ENCODE assay signal across 28 cellular contexts in genomic region chr2:134999536-134999935, GRCh38. TPM values are rescaled to one million over a fixed set of nuclear protein-coding genes. Genes with fewer than 3 reads are reported as not detected.
"Had no signal": no experiment of that assay in that cellular context is flagged by ENCODE, and none has a peak within 500 bp of the region (broad histone marks: within the 10 kb centered on the region; RNA-seq: fewer than 3 reads in every experiment).

No MANE protein-coding gene starts in this region.

- H3K36me3 ChIP-seq: left ventricle myocardium inferior, tibial artery had no signal

- H3K27ac ChIP-seq: body of pancreas, foreskin keratinocyte, left ventricle myocardium inferior, tibial artery, VCaP had no signal

- DNase-seq: activated CD4-positive, alpha-beta memory T cell treated with anti-CD3 and anti-CD28 coated beads, Interleukin-2, amount 10 ng/mL, durations not matched to agents 7 days and 5 days; activated CD4-positive, alpha-beta T cell treated with anti-CD3 and anti-CD28 coated beads, Interleukin-2, amount 10 ng/mL, durations not matched to agents 24 days and 14 days; activated effector memory CD4-positive, alpha-beta T cell treated with anti-CD3 and anti-CD28 coated beads, Interleukin-2, amount 50 U/mL, for 16 hours; activated naive CD4-positive, alpha-beta T cell treated with anti-CD3 and anti-CD28 coated beads, Interleukin-2, amount 50 U/mL, for 16 hours; activated naive CD8-positive, alpha-beta T cell treated with anti-CD3 and anti-CD28 coated beads, Interleukin-2, amount 50 U/mL, for 24 hours; body of pancreas; effector CD4-positive, alpha-beta T cell; foreskin keratinocyte; kidney; left ventricle myocardium inferior; natural killer cell; small intestine; stimulated activated CD4-positive, alpha-beta T cell treated with anti-CD3 and anti-CD28 coated beads, Interleukin-2, amount 100 ng/mL, for 24 hours; stimulated activated naive CD8-positive, alpha-beta T cell treated with anti-CD3 and anti-CD28 coated beads, Interleukin-15, amount 100 ng/mL, for 72 hours; tibial artery had no signal

- ATAC-seq: activated CD4-positive, CD25-positive, alpha-beta regulatory T cell treated with anti-CD3 and anti-CD28 coated beads, Interleukin-2, amount 50 U/mL, for 24 hours; activated naive CD8-positive, alpha-beta T cell treated with anti-CD3 and anti-CD28 coated beads, Interleukin-2, amount 50 U/mL, for 24 hours; body of pancreas; foreskin keratinocyte; natural killer cell; sciatic nerve; stimulated activated effector memory CD8-positive, alpha-beta T cell treated with anti-CD3 and anti-CD28 coated beads, Interleukin-12 subunit alpha, Interleukin-12 subunit beta, amount 100 ng/mL, for 72 hours; stimulated activated naive CD8-positive, alpha-beta T cell treated with anti-CD3 and anti-CD28 coated beads, Interleukin-15, amount 100 ng/mL, for 72 hours had no signal

- H3K9me3 ChIP-seq: body of pancreas, left ventricle myocardium inferior, tibial artery had no signal

- H3K4me3 ChIP-seq: body of pancreas, left ventricle myocardium inferior, tibial artery had no signal

- H3K4me1 ChIP-seq: foreskin keratinocyte had no signal

RNA-seq across cellular contexts. Expression of gene MAP3K19, which starts 47.7 kb away (rescaled TPM):
- total RNA-seq: activated CD4-positive, alpha-beta memory T cell treated with anti-CD3 and anti-CD28 coated beads, Interleukin-2, amount 10 ng/mL, durations not matched to agents 7 days and 5 days; activated CD4-positive, alpha-beta T cell treated with anti-CD3 and anti-CD28 coated beads, Interleukin-2, amount 10 ng/mL, durations not matched to agents 24 days and 14 days; body of pancreas; cardiac septum; epithelial cell of proximal tubule; fibroblast of lung; foreskin keratinocyte; kidney; left ventricle myocardium inferior; lung microvascular endothelial cell; mesothelial cell of epicardium; natural killer cell; osteoblast; posterior vena cava; renal cortical epithelial cell; urinary bladder had no signal
- polyA plus RNA-seq: fibroblast of lung, foreskin keratinocyte, small intestine, urinary bladder had no signal
